In genomic region chr13:45798851-45799250, GRCh38 we compare ENCODE assay signal across 4 cellular contexts. TPM values are rescaled to one million over a fixed set of nuclear protein-coding genes. Genes with fewer than 3 reads are reported as not detected.
"Had no signal": no experiment of that assay in that cellular context is flagged by ENCODE, and none has a peak within 500 bp of the region (broad histone marks: within the 10 kb centered on the region; RNA-seq: fewer than 3 reads in every experiment).

No MANE protein-coding gene starts in this region.

- H3K4me3 Mint-ChIP-seq: GM23338, H9 had no signal

- H3K4me3 ChIP-seq: GM23338 had no signal

- ATAC-seq: GM23338 had no signal

- DNase-seq: H9, HCEC 1CT, IMR-90 had no signal

- H3K4me1 Mint-ChIP-seq: GM23338 had no signal

- H3K27ac Mint-ChIP-seq: GM23338, H9 had no signal

- H3K9me3 Mint-ChIP-seq: GM23338 had no signal

RNA-seq across cellular contexts. Expression of gene SIAH3, which starts 52.7 kb away (rescaled TPM):
- total RNA-seq: H9, IMR-90 had no signal
